ENCODE assay signal across 17 cellular contexts in genomic region chr15:101013151-101013550, GRCh38.
"Had no signal": no experiment of that assay in that cellular context is flagged by ENCODE, and none has a peak within 500 bp of the region (broad histone marks: within the 10 kb centered on the region; RNA-seq: fewer than 3 reads in every experiment).

No MANE protein-coding gene starts in this region.

- H3K4me3 ChIP-seq: gastroesophageal sphincter, lower lobe of right lung, mucosa of descending colon, smooth muscle cell, upper lobe of left lung had no signal

- H3K27me3 ChIP-seq: upper lobe of left lung had no signal

- H3K9me3 ChIP-seq: gastroesophageal sphincter, lower lobe of right lung, mucosa of descending colon, upper lobe of left lung had no signal

- FAIRE-seq: TTC549 had no signal

- H3K9me3 Mint-ChIP-seq: activated B cell treated with CpG ODN at 0.5 μM for 24 hours; activated CD4-positive, alpha-beta T cell treated with anti-CD3 and anti-CD28 coated beads, Interleukin-2, amount 10 ng/mL, durations not matched to agents 7 days and 5 days; activated naive CD4-positive, alpha-beta T cell treated with anti-CD3 and anti-CD28 coated beads for 36 hours; stimulated activated memory B cell treated with anti-CD40 and anti-IgM and Interleukin-4, amounts not matched to agents 10 μg/mL and 1 μg/mL and 100 μg/mL, for 72 hours had no signal

- DNase-seq: activated B cell treated with CpG ODN at 0.5 μM for 24 hours; activated CD4-positive, alpha-beta T cell treated with anti-CD3 and anti-CD28 coated beads, Interleukin-2, amount 10 ng/mL, durations not matched to agents 7 days and 5 days; activated naive CD4-positive, alpha-beta T cell treated with anti-CD3 and anti-CD28 coated beads for 36 hours; central memory CD4-positive, alpha-beta T cell; effector memory CD4-positive, alpha-beta T cell; lower lobe of right lung; retina; SIG-M5; T-helper 2 cell had no signal

- H3K4me3 Mint-ChIP-seq: activated B cell treated with CpG ODN at 0.5 μM for 24 hours; activated CD4-positive, alpha-beta T cell treated with anti-CD3 and anti-CD28 coated beads, Interleukin-2, amount 10 ng/mL, durations not matched to agents 7 days and 5 days; activated naive CD4-positive, alpha-beta T cell treated with anti-CD3 and anti-CD28 coated beads for 36 hours; stimulated activated memory B cell treated with anti-CD40 and anti-IgM and Interleukin-4, amounts not matched to agents 10 μg/mL and 1 μg/mL and 100 μg/mL, for 72 hours had no signal

- ATAC-seq: gastroesophageal sphincter; lower lobe of right lung; mucosa of descending colon; stimulated activated memory B cell treated with anti-CD40 and anti-IgM and Interleukin-4, amounts not matched to agents 10 μg/mL and 1 μg/mL and 100 μg/mL, for 72 hours had no signal

- H3K9ac ChIP-seq: parathyroid adenoma had no signal

- H3K27ac ChIP-seq: epithelial cell of prostate, gastroesophageal sphincter, lower lobe of right lung, parathyroid adenoma, upper lobe of left lung had no signal

- H3K27ac Mint-ChIP-seq: activated B cell treated with CpG ODN at 0.5 μM for 24 hours; activated CD4-positive, alpha-beta T cell treated with anti-CD3 and anti-CD28 coated beads, Interleukin-2, amount 10 ng/mL, durations not matched to agents 7 days and 5 days; activated naive CD4-positive, alpha-beta T cell treated with anti-CD3 and anti-CD28 coated beads for 36 hours; stimulated activated memory B cell treated with anti-CD40 and anti-IgM and Interleukin-4, amounts not matched to agents 10 μg/mL and 1 μg/mL and 100 μg/mL, for 72 hours had no signal

- H3K79me2 ChIP-seq: parathyroid adenoma had no signal

- H3K27me3 Mint-ChIP-seq: activated B cell treated with CpG ODN at 0.5 μM for 24 hours; stimulated activated memory B cell treated with anti-CD40 and anti-IgM and Interleukin-4, amounts not matched to agents 10 μg/mL and 1 μg/mL and 100 μg/mL, for 72 hours had no signal

- H2AFZ ChIP-seq: parathyroid adenoma had no signal

- H3K4me1 ChIP-seq: parathyroid adenoma had no signal
